ENCODE assay signal across 1 cellular context in genomic region chr17:5585814-5586558, GRCh38.
A peak's percentile ranks its signal among the peaks of the same experiment; 100 is the strongest.
TF ChIP-seq lines count a peak whose summit lies in the region.

No MANE protein-coding gene starts in this region.

TF ChIP-seq in GM12878, 131 proteins besides CTCF, POLR2A, EP300 and RAD21 (continued from another document):
- TF ChIP-seq ZNF24 (IDR thresholded peaks at IDR 0.05), result peak; percentile 66
- peak; percentile 30 to 49; a peak in 3 of 4 replicates for TF ChIP-seq IKZF2 (IDR thresholded peaks at IDR 0.05)
- peak; percentile 68 for TF ChIP-seq EED (IDR thresholded peaks at IDR 0.05; ENCODE audit: low read depth)
- 0 out of 2 replicates have a peak, but pooled peaks have one; percentile 30 for TF ChIP-seq RELB (IDR thresholded peaks at IDR 0.05; ENCODE audit: low read depth)
- 0 out of 2 replicates have a peak, but pooled peaks have one; percentile 37 for TF ChIP-seq TBL1XR1 (IDR thresholded peaks at IDR 0.05; ENCODE audit: low read depth, low read length)
- peak; percentile 49 for TF ChIP-seq IKZF1 (conservative IDR thresholded peaks at IDR 0.05)
- peak; percentile 58; the same call in 1 of the 2 replicates for TF ChIP-seq RUNX3 (IDR thresholded peaks at IDR 0.05; ENCODE audit: low read length)
- peak; percentile 15; the same call in 1 of the 2 replicates for TF ChIP-seq IRF4 (IDR thresholded peaks at IDR 0.05; ENCODE audit: low read depth, low read length)
